ENCODE assay signal across 9 cellular contexts in genomic region chr17:44007346-44008204, GRCh38. TPM values are rescaled to one million over a fixed set of nuclear protein-coding genes. Genes with fewer than 3 reads are reported as not detected.
DNase-seq lines count a peak whose midpoint lies in the region; ATAC-seq and TF ChIP-seq lines count a peak whose summit lies in the region.
"Had no signal": no experiment of that assay in that cellular context is flagged by ENCODE, and none has a peak within 500 bp of the region (broad histone marks: within the 10 kb centered on the region; RNA-seq: fewer than 3 reads in every experiment).

No MANE protein-coding gene starts in this region.

- H3K79me2 ChIP-seq in PC-9 (ENCODE audit: low read depth), result no peaks in the 10 kb centered on the region

- H2BK15ac ChIP-seq in neuronal stem cell (ENCODE audit: low read length), result peak overlapping the region; percentile 20

- H3K27me3 ChIP-seq in PC-9 (ENCODE audit: insufficient read depth, low read depth) (no peaks in the 10 kb centered on the region), esophagus muscularis mucosa (peaks cover 6 to 48% (median 23%) of the 10 kb centered on the region in 4 donors), neuronal stem cell (ENCODE audit: control insufficient read depth in 3 of 3, insufficient read depth in 3 of 3, low read depth in 1 of 3, low read length in 3 of 3) (peaks cover 21 to 45% (median 41%) of the 10 kb centered on the region in 3 experiments)

- H3K18ac ChIP-seq in neuronal stem cell (ENCODE audit: low read length), result peak overlapping the region; percentile 88

- H3F3A ChIP-seq in PC-9 (ENCODE audit: insufficient read depth, low read depth), result peaks cover 9% of the 10 kb centered on the region

- peak overlapping the region; percentile 41; the same call in 1 of the 2 replicates for H3K4me3 ChIP-seq in PC-9
- H3K4me3 ChIP-seq in esophagus muscularis mucosa, result peak overlapping the region; percentile 56 to 61 (median 60)
- peak overlapping the region; percentile 65 to 88 for H3K4me3 ChIP-seq in neuronal stem cell (ENCODE audit: low read length in 2 of 2)

- H3K4me1 ChIP-seq in PC-9 (replicated peaks; ENCODE audit: insufficient read depth) (peaks cover 7% of the 10 kb centered on the region), esophagus muscularis mucosa (peaks cover 41 to 46% (median 44%) of the 10 kb centered on the region in 4 donors), neuronal stem cell (ENCODE audit: control insufficient read depth in 2 of 2, insufficient read depth in 1 of 2, low read depth in 1 of 2, low read length in 2 of 2) (peaks cover 19 to 20% of the 10 kb centered on the region in 2 donors)

- no peak overlapping the region for H2BK5ac ChIP-seq in neuronal stem cell (ENCODE audit: low read length)

- TSS peak; percentile 20 for BruUV-seq in PC-9 (replicated peaks; lab: Mats Ljungman, UMichigan)

- H2BK12ac ChIP-seq in neuronal stem cell (ENCODE audit: low read length), result peak overlapping the region; percentile 4

- H3K4me2 ChIP-seq in PC-9, result peak overlapping the region; percentile 83
- H3K4me2 ChIP-seq in neuronal stem cell (ENCODE audit: insufficient read depth, low read length, poor library complexity, severe bottlenecking), result peak overlapping the region; percentile 99

- no peak overlapping the region for H3K4ac ChIP-seq in neuronal stem cell (ENCODE audit: low read length)

- no peak overlapping the region for H4K8ac ChIP-seq in neuronal stem cell (ENCODE audit: low read depth, low read length)

- CTCF ChIA-PET in PC-9 (lab: Charles Lee), result interaction anchor here (0.6 kb wide), 1 partner anchor 230 kb away, joined by 3 read pairs; no protein-coding TSS in a partner anchor

- H4K20me1 ChIP-seq in PC-9 (ENCODE audit: insufficient read depth), result no peaks in the 10 kb centered on the region

- H3K9ac ChIP-seq in neuronal stem cell (ENCODE audit: low read depth, low read length, poor library complexity), result peak overlapping the region; percentile 87

- no peak overlapping the region for H2BK120ac ChIP-seq in neuronal stem cell (ENCODE audit: low read depth, low read length)

- no peak overlapping the region for H4K91ac ChIP-seq in neuronal stem cell (ENCODE audit: low read depth, low read length, poor library complexity)

- no peak overlapping the region for H3K27ac ChIP-seq in PC-9
- peak overlapping the region in 3 of 4 donors; percentile 48 to 68 (median 52) for H3K27ac ChIP-seq in esophagus muscularis mucosa (replicated peaks in 1 of 4)
- H3K27ac ChIP-seq in neuronal stem cell (replicated peaks; ENCODE audit: low read length), result peak overlapping the region; percentile 19

- intact Hi-C loops in PC-9 (cut with micrococcal nuclease; ENCODE audit: unreplicated experiment) (loop anchor here (5.0 kb wide), 1 partner anchor 65 kb away; the partner anchor contains the start of gene G6PC3), esophagus muscularis mucosa (cut with DNase I) (no loop called here)

- no peak overlapping the region for H3K14ac ChIP-seq in neuronal stem cell (ENCODE audit: low read length)

- POLR2A ChIA-PET in PC-9 (lab: Charles Lee; ENCODE audit: unreplicated experiment), result interaction anchor here (0.7 kb wide), 1 partner anchor 59 kb away, joined by 5 read pairs; no protein-coding TSS in a partner anchor

- peaks cover 5% of the 10 kb centered on the region for H3K79me1 ChIP-seq in neuronal stem cell (ENCODE audit: low read depth, low read length)

- 16% methylated on average over 9 of the region's 37 CpGs for WGBS in esophagus muscularis mucosa
- WGBS in neuronal stem cell (ENCODE audit: extremely low coverage in 2 of 2, insufficient read length in 2 of 2, insufficient replicate concordance in 1 of 2), 2 donors, result no CpG with 5 or more reads among the region's 37 CpGs

- H3K23ac ChIP-seq in neuronal stem cell (ENCODE audit: low read depth, low read length, poor library complexity), result no peak overlapping the region

- H3K9me2 ChIP-seq in PC-9 (ENCODE audit: insufficient read depth), result no peaks in the 10 kb centered on the region

- TF ChIP-seq EP300 in esophagus muscularis mucosa (IDR thresholded peaks at IDR 0.05), result no peak

- DNase-seq in PC-9 (no peak), esophagus muscularis mucosa (ENCODE audit: extremely low spot score) (no peak), neuronal stem cell (ENCODE audit: low spot score) (no peak), NCI-H2029 (lab: John Stamatoyannopoulos, UW) (no peak), NCI-H524 treated with DMSO at 0.1 percent for 48 hours (lab: John Stamatoyannopoulos, UW) (no peak)
- DNase-seq in stimulated activated CD4-positive, alpha-beta T cell treated with anti-CD3 and anti-CD28 coated beads, Interleukin-12 subunit alpha, Interleukin-12 subunit beta, amount 100 ng/mL, for 4 hours, result no peak

- H2AFZ ChIP-seq in PC-9, result no peak overlapping the region
- peak overlapping the region; percentile 94 for H2AFZ ChIP-seq in neuronal stem cell (ENCODE audit: low read length)

- H3K36me3 ChIP-seq in PC-9 (ENCODE audit: low read depth) (no peaks in the 10 kb centered on the region), esophagus muscularis mucosa (peaks cover 0 to 30% (median 16%) of the 10 kb centered on the region in 4 donors), neuronal stem cell (replicated peaks in 1 of 2; ENCODE audit: control insufficient read depth in 2 of 2, insufficient read depth in 2 of 2, low read length in 2 of 2) (peaks cover 5 to 9% of the 10 kb centered on the region in 2 donors)

- H2AK5ac ChIP-seq in neuronal stem cell (ENCODE audit: low read depth, low read length), result no peak overlapping the region

- TF ChIP-seq CTCF in PC-9 (conservative IDR thresholded peaks at IDR 0.05) (no peak), esophagus muscularis mucosa (IDR thresholded peaks at IDR 0.05) (no peak)

- TF ChIP-seq POLR2A in esophagus muscularis mucosa (IDR thresholded peaks at IDR 0.05; ENCODE audit: low read depth), result no peak

- peak; percentile 9 for ATAC-seq in GM19025 (IDR thresholded peaks at IDR 0.05; ENCODE audit: low read depth, unreplicated experiment)
- ATAC-seq in HG02588 (IDR thresholded peaks at IDR 0.05; ENCODE audit: unreplicated experiment), result no peak

- no peaks in the 10 kb centered on the region for H3K9me3 ChIP-seq in PC-9 (ENCODE audit: insufficient read depth, low read depth)
- no peaks in the 10 kb centered on the region for H3K9me3 ChIP-seq in esophagus muscularis mucosa
- H3K9me3 ChIP-seq in neuronal stem cell (replicated peaks in 1 of 2; ENCODE audit: control insufficient read depth in 2 of 2, insufficient read depth in 1 of 2, low read depth in 1 of 2, low read length in 2 of 2), result peaks cover 0 to 2% of the 10 kb centered on the region in 2 donors

RNA-seq across cellular contexts. Expression of gene NAGS, which starts 3.2 kb away (rescaled TPM):
- 1.0 and 1.4 TPM in 2 replicates for total RNA-seq in PC-9 (2021)
- 1 to 10 TPM in 3 of 4 donors, under 1 TPM in 1; 0.83 to 3.4 (median 1.8) TPM for total RNA-seq in esophagus muscularis mucosa
- 1.6 TPM for polyA plus RNA-seq in neuronal stem cell (2013, experiment 1 of 2)
- polyA plus RNA-seq in neuronal stem cell (2013, experiment 2 of 2), result 1.4 TPM

RNA-seq across cellular contexts. Expression of gene TMEM101, which starts 7.2 kb away (rescaled TPM):
- total RNA-seq in PC-9 (2021) (33.5 and 42.6 TPM in 2 replicates), esophagus muscularis mucosa (10 to 100 TPM; 22.9 to 30.7 (median 27.2) TPM)
- polyA plus RNA-seq in neuronal stem cell (2013, experiment 1 of 2), result 24.5 TPM
- polyA plus RNA-seq in neuronal stem cell (2013, experiment 2 of 2), result 24.9 TPM

RNA-seq across cellular contexts. Expression of gene PYY, which starts 53.8 kb away (rescaled TPM):
- total RNA-seq in PC-9 (2021), result not detected in 2 replicates
- total RNA-seq in esophagus muscularis mucosa, result not detected
- 0.70 TPM for polyA plus RNA-seq in neuronal stem cell (2013, experiment 1 of 2)
- 0.65 TPM for polyA plus RNA-seq in neuronal stem cell (2013, experiment 2 of 2)
- total RNA-seq: temporal lobe had no signal

RNA-seq across cellular contexts. Expression of gene LSM12, which starts 58.9 kb away (rescaled TPM):
- total RNA-seq in PC-9 (2021) (60.9 and 62.7 TPM in 2 replicates), esophagus muscularis mucosa (10 to 100 TPM; 37.8 to 59.2 (median 46.0) TPM)
- polyA plus RNA-seq in neuronal stem cell (2013, experiment 1 of 2), result 88.7 TPM
- polyA plus RNA-seq in neuronal stem cell (2013, experiment 2 of 2), result 90.7 TPM
